In genomic region chr3:194148383-194148782, GRCh38 we compare ENCODE assay signal across 1 cellular context.
TF ChIP-seq lines count a peak whose summit lies in the region.

No MANE protein-coding gene starts in this region.

TF ChIP-seq in IMR-90, 13 proteins besides CTCF, POLR2A, EP300 and RAD21 (continued from another document):
- TF ChIP-seq, protein P1, sequence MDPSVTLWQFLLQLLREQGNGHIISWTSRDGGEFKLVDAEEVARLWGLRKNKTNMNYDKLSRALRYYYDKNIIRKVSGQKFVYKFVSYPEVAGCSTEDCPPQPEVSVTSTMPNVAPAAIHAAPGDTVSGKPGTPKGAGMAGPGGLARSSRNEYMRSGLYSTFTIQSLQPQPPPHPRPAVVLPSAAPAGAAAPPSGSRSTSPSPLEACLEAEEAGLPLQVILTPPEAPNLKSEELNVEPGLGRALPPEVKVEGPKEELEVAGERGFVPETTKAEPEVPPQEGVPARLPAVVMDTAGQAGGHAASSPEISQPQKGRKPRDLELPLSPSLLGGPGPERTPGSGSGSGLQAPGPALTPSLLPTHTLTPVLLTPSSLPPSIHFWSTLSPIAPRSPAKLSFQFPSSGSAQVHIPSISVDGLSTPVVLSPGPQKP (IDR thresholded peaks at IDR 0.05; ENCODE audit: borderline replicate concordance, low read depth, low read length), result no peak
- TF ChIP-seq RFX5 (IDR thresholded peaks at IDR 0.05; ENCODE audit: low read depth, low read length) (no peak), MAFK (IDR thresholded peaks at IDR 0.05; ENCODE audit: low read depth, low read length) (no peak), BHLHE40 (IDR thresholded peaks at IDR 0.05; ENCODE audit: low read depth, low read length) (no peak), CHD1 (IDR thresholded peaks at IDR 0.05; ENCODE audit: low read depth, low read length) (no peak), MXI1 (IDR thresholded peaks at IDR 0.05; ENCODE audit: borderline replicate concordance, low read depth, low read length) (no peak), NFE2L2 (IDR thresholded peaks at IDR 0.05; ENCODE audit: low read depth, low read length) (no peak), CEBPB (IDR thresholded peaks at IDR 0.05; ENCODE audit: low read depth, low read length) (no peak)
